24 cellular contexts compared by ENCODE assay signal in genomic region chr14:93916476-93916875, GRCh38. TPM values are rescaled to one million over a fixed set of nuclear protein-coding genes. Genes with fewer than 3 reads are reported as not detected.
"Had no signal": no experiment of that assay in that cellular context is flagged by ENCODE, and none has a peak within 500 bp of the region (broad histone marks: within the 10 kb centered on the region; RNA-seq: fewer than 3 reads in every experiment).

No MANE protein-coding gene starts in this region.

- H3K9ac ChIP-seq: KMS-11 had no signal

- H3K4me1 ChIP-seq: SJSA1 had no signal

- ATAC-seq: K562 had no signal

- H3K36me3 ChIP-seq: SJSA1 had no signal

- H3K27ac ChIP-seq: KMS-11, SJSA1, SK-N-MC had no signal

- FAIRE-seq: K562, RCC 7860 had no signal

- H3K27ac Mint-ChIP-seq: IgD-negative memory B cell had no signal

- H3K9me3 ChIP-seq: SJSA1 had no signal

- H3K4me2 ChIP-seq: KMS-11 had no signal

- H3K4me3 Mint-ChIP-seq: IgD-negative memory B cell had no signal

- DNase-seq: Kasumi-1, MM.1S, NCI-H1092 treated with DMSO at 0.1 percent for 48 hours, NCI-H1436, NCI-H187, NCI-H2029, NCI-H2081 treated with DMSO at 0.1 percent for 48 hours, NCI-H2171, NCI-H226, NCI-H446, NCI-H510A, NCI-H524 treated with DMSO at 0.1 percent for 48 hours, NCI-H774, Right ventricle myocardium superior, RPMI8226, SIG-M5 had no signal

- H3K4me3 ChIP-seq: K562, SJSA1, SK-N-MC had no signal

- H3K27me3 ChIP-seq: SJSA1 had no signal

RNA-seq across cellular contexts. Expression of gene FAM181A, which starts 10.7 kb away (rescaled TPM):
- total RNA-seq: HT1080, K562, M059J, Right ventricle myocardium superior, SJSA1 had no signal
- polyA plus RNA-seq: IgD-negative memory B cell, K562 had no signal

RNA-seq across cellular contexts. Expression of gene ASB2, which starts 59.9 kb away (rescaled TPM):
- total RNA-seq: HT1080, K562, M059J had no signal
- polyA plus RNA-seq: K562 had no signal
